In the genomic region with DNA sequence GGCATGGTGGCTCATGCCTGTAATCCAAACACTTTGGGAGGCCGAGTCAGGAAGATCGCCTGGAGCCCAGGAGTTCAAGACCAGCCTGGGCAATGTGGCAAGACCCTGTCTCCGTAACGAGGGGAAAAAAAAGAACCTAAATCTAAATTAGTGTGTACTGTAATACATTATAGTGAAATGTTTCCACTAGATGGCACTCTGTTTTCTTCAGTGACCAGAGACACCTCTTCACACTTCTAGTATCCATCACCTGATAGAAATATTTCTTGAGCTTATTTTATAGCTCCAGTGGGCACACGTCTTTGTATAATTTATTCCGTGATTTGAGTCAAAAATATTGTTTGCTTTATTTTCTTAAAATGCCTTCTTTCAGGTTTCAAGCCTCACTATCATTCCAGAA, we compare ENCODE assay signal across 8 cellular contexts.
A peak's percentile ranks its signal among the peaks of the same experiment; 100 is the strongest.
DNase-seq lines count a peak whose midpoint lies in the region; ATAC-seq and TF ChIP-seq lines count a peak whose summit lies in the region.

No MANE protein-coding gene starts in this region.

- TF ChIP-seq CTCF in cardiac muscle cell (IDR thresholded peaks at IDR 0.05; ENCODE audit: low read depth, low read length) (peak; percentile 27), right lobe of liver (IDR thresholded peaks at IDR 0.05) (peak; percentile 39 to 54 (median 51))

- POLR2A ChIA-PET in activated CD8-positive, alpha-beta T cell treated with anti-CD3 and anti-CD28 coated beads, Interleukin-2, amount 10 ng/mL, durations not matched to agents 7 days and 5 days (lab: Charles Lee) = interaction anchor here (1.5 kb wide), 1 partner anchor 49 kb away, joined by 3 read pairs; no protein-coding TSS in a partner anchor

- H3K4me1 Mint-ChIP-seq in activated CD8-positive, alpha-beta T cell treated with anti-CD3 and anti-CD28 coated beads, Interleukin-2, amount 10 ng/mL, durations not matched to agents 7 days and 5 days (ENCODE audit: low read depth) = peaks cover 69% of the 10 kb centered on the region

- ATAC-seq in left cardiac atrium (no peak), right lobe of liver (peak; percentile 55 to 74 (median 64)), GM21381 (IDR thresholded peaks at IDR 0.05; ENCODE audit: unreplicated experiment) (no peak), HG02571 (IDR thresholded peaks at IDR 0.05; ENCODE audit: unreplicated experiment) (no peak)
- peak; percentile 67 for ATAC-seq in activated CD8-positive, alpha-beta T cell treated with anti-CD3 and anti-CD28 coated beads, Interleukin-2, amount 10 ng/mL, durations not matched to agents 7 days and 5 days

- CTCF ChIA-PET in activated CD8-positive, alpha-beta T cell treated with anti-CD3 and anti-CD28 coated beads, Interleukin-2, amount 10 ng/mL, durations not matched to agents 7 days and 5 days (lab: Charles Lee) = interaction anchor here (0.5 to 4.7 kb wide), 26 partner anchors 10 to 1527 kb away, joined by 3 to 68 read pairs (median 4); no protein-coding TSS in a partner anchor

- no peak overlapping the region for H3K27ac ChIP-seq in cardiac muscle cell
- H3K27ac ChIP-seq in right lobe of liver = no peak overlapping the region

- intact Hi-C loops in left cardiac atrium (cut with DNase I) = no loop called here
- intact Hi-C loops in right lobe of liver (cut with DNase I) = no loop called here

- H3K4me3 Mint-ChIP-seq in activated CD8-positive, alpha-beta T cell treated with anti-CD3 and anti-CD28 coated beads, Interleukin-2, amount 10 ng/mL, durations not matched to agents 7 days and 5 days = no peak overlapping the region

- no peaks in the 10 kb centered on the region for H3K27me3 ChIP-seq in cardiac muscle cell
- H3K27me3 ChIP-seq in right lobe of liver = no peaks in the 10 kb centered on the region

- H3K9me3 ChIP-seq in cardiac muscle cell (ENCODE audit: low read depth) (no peaks in the 10 kb centered on the region), right lobe of liver (no peaks in the 10 kb centered on the region)

- no peaks in the 10 kb centered on the region for H3K4me1 ChIP-seq in cardiac muscle cell (ENCODE audit: low read depth)
- H3K4me1 ChIP-seq in right lobe of liver = no peaks in the 10 kb centered on the region

- no peaks in the 10 kb centered on the region for H3K27me3 Mint-ChIP-seq in activated CD8-positive, alpha-beta T cell treated with anti-CD3 and anti-CD28 coated beads, Interleukin-2, amount 10 ng/mL, durations not matched to agents 7 days and 5 days (ENCODE audit: low read depth)

- H3K4me3 ChIP-seq in cardiac muscle cell (no peak overlapping the region), right lobe of liver (no peak overlapping the region)

- 6% methylated on average over 6 of the region's 6 CpGs for WGBS in right lobe of liver (ENCODE audit: insufficient coverage, low coverage, low lambda C conversion rate, missing lambda C conversion rate)

- TF ChIP-seq POLR2A in right lobe of liver (IDR thresholded peaks at IDR 0.05) = no peak

- DNase-seq in cardiac muscle cell (ENCODE audit: low read depth in 1 of 2, low spot score in 1 of 2) (peak; percentile 29 to 55), left cardiac atrium (no peak), M059J (ENCODE audit: low read depth) (peak; percentile 66), right lobe of liver (no peak)
- DNase-seq in activated CD8-positive, alpha-beta T cell treated with anti-CD3 and anti-CD28 coated beads, Interleukin-2, amount 10 ng/mL, durations not matched to agents 7 days and 5 days = no peak
- DNase-seq in stimulated activated naive CD4-positive, alpha-beta T cell treated with Interleukin-2 at 50 U/mL for 16 hours (lab: John Stamatoyannopoulos, UW) = no peak

- no peaks in the 10 kb centered on the region for H3K9me3 Mint-ChIP-seq in activated CD8-positive, alpha-beta T cell treated with anti-CD3 and anti-CD28 coated beads, Interleukin-2, amount 10 ng/mL, durations not matched to agents 7 days and 5 days (ENCODE audit: insufficient read depth)

- H3K27ac Mint-ChIP-seq in activated CD8-positive, alpha-beta T cell treated with anti-CD3 and anti-CD28 coated beads, Interleukin-2, amount 10 ng/mL, durations not matched to agents 7 days and 5 days = no peak overlapping the region

- H3K36me3 ChIP-seq in cardiac muscle cell (no peaks in the 10 kb centered on the region), right lobe of liver (no peaks in the 10 kb centered on the region)

- H3K36me3 Mint-ChIP-seq in activated CD8-positive, alpha-beta T cell treated with anti-CD3 and anti-CD28 coated beads, Interleukin-2, amount 10 ng/mL, durations not matched to agents 7 days and 5 days (ENCODE audit: low read depth) = peaks cover 9% of the 10 kb centered on the region

Comparison
In these comparisons a context has a peak if more than half of its experiments do, and no peak if none do; other contexts are left out.
1. DNase-seq: peak in cardiac muscle cell (2 of 2) and M059J (single experiment); none in left cardiac atrium (single experiment), activated CD8-positive, alpha-beta T cell treated with anti-CD3 and anti-CD28 coated beads, Interleukin-2, amount 10 ng/mL, durations not matched to agents 7 days and 5 days (single experiment), right lobe of liver (0 of 3) and stimulated activated naive CD4-positive, alpha-beta T cell treated with Interleukin-2 at 50 U/mL for 16 hours (single experiment).
2. ATAC-seq: peak in activated CD8-positive, alpha-beta T cell treated with anti-CD3 and anti-CD28 coated beads, Interleukin-2, amount 10 ng/mL, durations not matched to agents 7 days and 5 days (single experiment) and right lobe of liver (4 of 4); none in left cardiac atrium (0 of 2), GM21381 (single experiment) and HG02571 (single experiment).